29 cellular contexts compared by ENCODE assay signal in genomic region chrX:94162971-94163370, GRCh38.
"Had no signal": no experiment of that assay in that cellular context is flagged by ENCODE, and none has a peak within 500 bp of the region (broad histone marks: within the 10 kb centered on the region; RNA-seq: fewer than 3 reads in every experiment).

No MANE protein-coding gene starts in this region.

- ATAC-seq: effector memory CD8-positive, alpha-beta T cell; esophagus mucosa; foreskin keratinocyte; gastrocnemius medialis; gastroesophageal sphincter; heart left ventricle; heart right ventricle had no signal

- DNase-seq: colonic mucosa; cortex of kidney; dermis blood vessel endothelial cell; dorsolateral prefrontal cortex; effector CD4-positive, alpha-beta T cell; effector CD8-positive, alpha-beta T cell; effector memory CD4-positive, alpha-beta T cell; effector memory CD8-positive, alpha-beta T cell; endodermal cell; erythroblast; esophagus squamous epithelium; foreskin fibroblast; foreskin keratinocyte; foreskin melanocyte; gastrocnemius medialis; glutamatergic neuron; head of caudate nucleus; heart left ventricle; heart right ventricle had no signal

- H3K4me3 ChIP-seq: colonic mucosa, coronary artery, dorsolateral prefrontal cortex, esophagus muscularis mucosa, esophagus squamous epithelium, gastrocnemius medialis, gastroesophageal sphincter, heart left ventricle, heart right ventricle had no signal

- H3K4me1 Mint-ChIP-seq: endodermal cell had no signal

- H3K27ac Mint-ChIP-seq: dendritic cell treated with granulocyte-macrophage colony-stimulating factor and Interleukin-4, amounts not matched to agents 40 ng/mL and 50 ng/mL, for 4 days; effector memory CD8-positive, alpha-beta T cell; endodermal cell had no signal

- FAIRE-seq: colon, endometrium, endothelial cell of umbilical vein, frontal cortex had no signal

- H3K27me3 ChIP-seq: colonic mucosa, esophagus muscularis mucosa, esophagus squamous epithelium, foreskin keratinocyte, gastrocnemius medialis, gastroesophageal sphincter, heart left ventricle, heart right ventricle had no signal

- H3K36me3 ChIP-seq: colonic mucosa, esophagus muscularis mucosa, esophagus squamous epithelium, gastrocnemius medialis, gastroesophageal sphincter, heart left ventricle, heart right ventricle had no signal

- H3K4me1 ChIP-seq: colonic mucosa, esophagus muscularis mucosa, esophagus squamous epithelium, foreskin keratinocyte, gastrocnemius medialis, gastroesophageal sphincter, heart left ventricle, heart right ventricle had no signal

- H3K9me3 Mint-ChIP-seq: dendritic cell treated with granulocyte-macrophage colony-stimulating factor and Interleukin-4, amounts not matched to agents 40 ng/mL and 50 ng/mL, for 4 days; endodermal cell had no signal

- H3K27me3 Mint-ChIP-seq: dendritic cell treated with granulocyte-macrophage colony-stimulating factor and Interleukin-4, amounts not matched to agents 40 ng/mL and 50 ng/mL, for 4 days; effector memory CD8-positive, alpha-beta T cell had no signal

- H3K27ac ChIP-seq: colonic mucosa, coronary artery, dorsolateral prefrontal cortex, epithelial cell of prostate, esophagus muscularis mucosa, esophagus squamous epithelium, foreskin keratinocyte, gastrocnemius medialis, gastroesophageal sphincter, heart left ventricle, heart right ventricle had no signal

- H3K4me3 Mint-ChIP-seq: dendritic cell treated with granulocyte-macrophage colony-stimulating factor and Interleukin-4, amounts not matched to agents 40 ng/mL and 50 ng/mL, for 4 days; effector memory CD8-positive, alpha-beta T cell; endodermal cell had no signal

- H3K9me3 ChIP-seq: colonic mucosa, esophagus muscularis mucosa, esophagus squamous epithelium, gastrocnemius medialis, gastroesophageal sphincter, heart left ventricle, heart right ventricle had no signal
